ENCODE assay signal across 18 cellular contexts in the genomic region with DNA sequence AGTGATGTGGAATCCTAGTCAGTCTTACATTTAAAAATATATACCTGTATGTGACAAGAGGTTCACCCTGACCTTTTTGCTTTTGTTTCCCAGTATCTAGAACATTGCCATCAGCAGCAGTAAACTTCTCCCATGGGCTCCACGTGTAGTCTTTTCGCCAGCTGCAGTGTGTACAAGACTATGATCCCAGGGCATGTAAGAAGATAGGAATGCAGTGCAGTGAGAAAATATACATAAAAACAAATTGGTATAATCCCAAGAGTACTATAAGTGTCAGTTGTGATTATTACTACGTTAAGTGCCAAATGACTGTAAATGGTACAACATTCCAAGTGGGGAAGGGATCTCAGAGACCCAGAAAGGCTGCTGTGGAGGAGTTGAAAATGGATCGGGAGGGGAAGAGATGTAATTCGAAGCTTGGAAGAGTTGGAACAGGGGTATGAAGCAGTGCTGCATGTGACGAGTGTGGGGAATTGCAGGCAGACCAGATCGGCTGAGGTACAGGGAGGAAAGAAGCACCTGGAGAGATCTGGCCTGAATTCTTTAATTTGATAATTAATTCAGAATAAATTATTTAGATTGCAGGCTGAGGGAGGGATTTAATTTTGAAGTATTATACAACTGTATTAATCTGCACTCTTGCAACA.
A peak's percentile ranks its signal among the peaks of the same experiment; 100 is the strongest.
DNase-seq lines count a peak whose midpoint lies in the region; TF ChIP-seq lines count a peak whose summit lies in the region.
"Had no signal": no experiment of that assay in that cellular context is flagged by ENCODE, and none has a peak within 500 bp of the region (broad histone marks: within the 10 kb centered on the region; RNA-seq: fewer than 3 reads in every experiment).

No MANE protein-coding gene starts in this region.

- H3K9me3 Mint-ChIP-seq in endodermal cell, result no peaks in the 10 kb centered on the region
- H3K9me3 Mint-ChIP-seq in progenitor cell of endocrine pancreas (ENCODE audit: low read depth), result no peaks in the 10 kb centered on the region

- TF ChIP-seq CTCF in endodermal cell (conservative IDR thresholded peaks at IDR 0.05) (peak; percentile 17), progenitor cell of endocrine pancreas (IDR thresholded peaks at IDR 0.05; ENCODE audit: unreplicated experiment) (no peak)

- H3K4me3 Mint-ChIP-seq in endodermal cell, result no peak overlapping the region
- no peak overlapping the region for H3K4me3 Mint-ChIP-seq in progenitor cell of endocrine pancreas (ENCODE audit: low read depth)
- H3K4me3 Mint-ChIP-seq: CD8-positive, alpha-beta memory T cell; IgD-negative memory B cell had no signal

- peaks cover 6% of the 10 kb centered on the region for H3K4me1 ChIP-seq in endodermal cell (ENCODE audit: control insufficient read depth, insufficient read depth, low read length)

- H3K4me1 Mint-ChIP-seq in endodermal cell (peaks cover 13% of the 10 kb centered on the region), progenitor cell of endocrine pancreas (ENCODE audit: low read depth) (peaks cover 3% of the 10 kb centered on the region)
- H3K4me1 Mint-ChIP-seq: CD8-positive, alpha-beta memory T cell; IgD-negative memory B cell had no signal

- H3K36me3 ChIP-seq in endodermal cell (ENCODE audit: control insufficient read depth, insufficient read depth, low read length), result no peaks in the 10 kb centered on the region

- WGBS in endodermal cell (ENCODE audit: insufficient coverage in 1 of 2, insufficient read length in 1 of 2), 2 experiments, result 86 to 90% methylated on average over 2 to 7 of the region's 7 CpGs

- H3K4me3 ChIP-seq in endodermal cell (ENCODE audit: low read length) (no peak overlapping the region), skeletal muscle cell (ENCODE audit: low read depth, low read length) (no peak overlapping the region)
- H3K4me3 ChIP-seq: GM12878 had no signal

- H3K27ac Mint-ChIP-seq in endodermal cell, result no peak overlapping the region
- no peak overlapping the region for H3K27ac Mint-ChIP-seq in progenitor cell of endocrine pancreas
- H3K27ac Mint-ChIP-seq: IgD-negative memory B cell had no signal

- H3K27me3 ChIP-seq in endodermal cell (ENCODE audit: control insufficient read depth, insufficient read depth, low read length, poor library complexity, severe bottlenecking), result no peaks in the 10 kb centered on the region

- H3K9ac ChIP-seq in endodermal cell (ENCODE audit: extremely low read depth, low read length, poor library complexity, severe bottlenecking), result no peak overlapping the region

- no peak overlapping the region for H3K27ac ChIP-seq in endodermal cell (ENCODE audit: low read depth, low read length)
- H3K27ac ChIP-seq: C4-2B had no signal

- H3K36me3 Mint-ChIP-seq in endodermal cell (ENCODE audit: low read depth) (no peaks in the 10 kb centered on the region), progenitor cell of endocrine pancreas (ENCODE audit: insufficient read depth) (peaks cover 1% of the 10 kb centered on the region)
- H3K36me3 Mint-ChIP-seq: CD8-positive, alpha-beta memory T cell; IgD-negative memory B cell had no signal

- DNase-seq in NCI-H2171 treated with DMSO at 0.1 percent for 48 hours (lab: John Stamatoyannopoulos, UW), result peak; percentile 31
- no peak for DNase-seq in NCI-H2171 (lab: John Stamatoyannopoulos, UW)
- DNase-seq in endodermal cell, result no peak
- peak; percentile 54 for DNase-seq in left kidney (ENCODE audit: low read depth, low spot score)
- peak; percentile 26 for DNase-seq in skeletal muscle cell (ENCODE audit: low read depth)
- no peak for DNase-seq in progenitor cell of endocrine pancreas (ENCODE audit: low spot score, unreplicated experiment)
- no peak for DNase-seq in NOMO-1 treated with dmso at 0.1 percent for 144 hours (lab: John Stamatoyannopoulos, UW; ENCODE audit: unreplicated experiment)
- DNase-seq in GM19240 (ENCODE audit: insufficient read length, low spot score), result no peak
- DNase-seq: Calu3; CD8-positive, alpha-beta memory T cell; MV-4-11; NCI-H1105 treated with DMSO at 0.1 percent for 48 hours; NCI-H2029 treated with DMSO at 0.1 percent for 48 hours; NCI-H226; Right ventricle myocardium superior had no signal

- no peaks in the 10 kb centered on the region for H3K27me3 Mint-ChIP-seq in endodermal cell (ENCODE audit: insufficient read depth)
- no peaks in the 10 kb centered on the region for H3K27me3 Mint-ChIP-seq in progenitor cell of endocrine pancreas
- H3K27me3 Mint-ChIP-seq: IgD-negative memory B cell had no signal

- H3K9me3 ChIP-seq in endodermal cell (ENCODE audit: control insufficient read depth, low read length), result no peaks in the 10 kb centered on the region

Comparison
In these comparisons a context has a peak if more than half of its experiments do, and no peak if none do; other contexts are left out.
1. DNase-seq: peak in NCI-H2171 treated with DMSO at 0.1 percent for 48 hours (single experiment), left kidney (single experiment) and skeletal muscle cell (single experiment); none in NCI-H2171 (single experiment), endodermal cell (single experiment), progenitor cell of endocrine pancreas (single experiment), NOMO-1 treated with dmso at 0.1 percent for 144 hours (single experiment) and GM19240 (single experiment).